8 cellular contexts compared by ENCODE assay signal in genomic region chr11:124114942-124115781, GRCh38. TPM values are rescaled to one million over a fixed set of nuclear protein-coding genes. Genes with fewer than 3 reads are reported as not detected.
A peak's percentile ranks its signal among the peaks of the same experiment; 100 is the strongest.
DNase-seq lines count a peak whose midpoint lies in the region; ATAC-seq and TF ChIP-seq lines count a peak whose summit lies in the region.

VWA5A (plus strand) TSS chr11:124115450; CDS start chr11:124117512, 2,062 bp downstream.

- peaks cover 16% of the 10 kb centered on the region for H3K27me3 Mint-ChIP-seq in activated T-helper 17 cell treated with anti-CD3 and anti-CD28 coated beads, Interleukin-2, amount 50 U/mL, for 72 hours
- peaks cover 3 to 19% of the 10 kb centered on the region in 2 donors for H3K27me3 Mint-ChIP-seq in natural killer cell (ENCODE audit: low read depth in 2 of 2)

- in situ Hi-C loops in Panc1 (cut with HindIII; ENCODE audit: low pct_unique_long_range_greater_than_20kb, low sequenced_read_pairs): no loop called here

- H3K4me3 ChIP-seq in Panc1 (ENCODE audit: low read depth in 2 of 2, low read length in 2 of 2): peak within 1 kb of the TSS; percentile 39 to 60

- H3K9me3 ChIP-seq in Panc1 (ENCODE audit: control insufficient read depth, insufficient read depth, low read depth, low read length): no peaks in the 10 kb centered on the region

- H3K4me1 ChIP-seq in Panc1 (ENCODE audit: control insufficient read depth, insufficient read depth, low read length): peaks cover 4% of the 10 kb centered on the region; the same call in 1 of the 2 replicates

- H3K36me3 ChIP-seq in Panc1 (ENCODE audit: control insufficient read depth, insufficient read depth, low read length): no peaks in the 10 kb centered on the region

- intact Hi-C loops in Panc1 (cut with micrococcal nuclease; ENCODE audit: unreplicated experiment) (no loop called here), natural killer cell (cut with micrococcal nuclease) (no loop called here)

- no peaks in the 10 kb centered on the region for H3K27me3 ChIP-seq in Panc1 (ENCODE audit: control insufficient read depth, insufficient read depth, low read length)

- peak; percentile 64 for DNase-seq in COR-L47 (lab: John Stamatoyannopoulos, UW)
- DNase-seq in Panc1 (ENCODE audit: low read depth, low spot score): peak; percentile 51
- peak; percentile 89 for DNase-seq in fibroblast of peridontal ligament (ENCODE audit: extremely low read depth)
- peak; percentile 44 for DNase-seq in natural killer cell
- peak; percentile 5 to 64 (median 42) for DNase-seq in stimulated activated naive CD4-positive, alpha-beta T cell (lab: John Stamatoyannopoulos, UW)

- H3K36me3 Mint-ChIP-seq in activated T-helper 17 cell treated with anti-CD3 and anti-CD28 coated beads, Interleukin-2, amount 50 U/mL, for 72 hours (ENCODE audit: low read depth): peaks cover 25% of the 10 kb centered on the region
- peaks cover 19% of the 10 kb centered on the region for H3K36me3 Mint-ChIP-seq in natural killer cell

- H3K4me1 Mint-ChIP-seq in activated T-helper 17 cell treated with anti-CD3 and anti-CD28 coated beads, Interleukin-2, amount 50 U/mL, for 72 hours: peaks cover 6% of the 10 kb centered on the region
- peaks cover 36 to 37% of the 10 kb centered on the region in 2 donors for H3K4me1 Mint-ChIP-seq in natural killer cell

- no peaks in the 10 kb centered on the region for H3K9me3 Mint-ChIP-seq in activated T-helper 17 cell treated with anti-CD3 and anti-CD28 coated beads, Interleukin-2, amount 50 U/mL, for 72 hours
- no peaks in the 10 kb centered on the region for H3K9me3 Mint-ChIP-seq in natural killer cell

- H3K4me3 Mint-ChIP-seq in activated T-helper 17 cell treated with anti-CD3 and anti-CD28 coated beads, Interleukin-2, amount 50 U/mL, for 72 hours: peak within 1 kb of the TSS; percentile 94
- peak within 1 kb of the TSS; percentile 96 for H3K4me3 Mint-ChIP-seq in natural killer cell

- CTCF ChIA-PET in Panc1 (lab: Charles Lee): no interaction called here

- H3K27ac ChIP-seq in Panc1 (ENCODE audit: low read length): no peak within 1 kb of the TSS; the same call in 1 of the 2 replicates

- POLR2A ChIA-PET in Panc1 (lab: Charles Lee): no interaction called here

- TF ChIP-seq CTCF in Panc1 (IDR thresholded peaks at IDR 0.05) (no peak), natural killer cell (IDR thresholded peaks at IDR 0.05) (no peak)

- ATAC-seq in GM19452 (IDR thresholded peaks at IDR 0.05; ENCODE audit: unreplicated experiment) (peak; percentile 100), HG03571 (IDR thresholded peaks at IDR 0.05; ENCODE audit: unreplicated experiment) (peak; percentile 100), Panc1 (peak; percentile 98), natural killer cell (peak; percentile 84 to 97 (median 95))
- ATAC-seq in activated T-helper 17 cell treated with anti-CD3 and anti-CD28 coated beads, Interleukin-2, amount 50 U/mL, for 72 hours (replicated peaks): peak; percentile 100

- H3K27ac Mint-ChIP-seq in activated T-helper 17 cell treated with anti-CD3 and anti-CD28 coated beads, Interleukin-2, amount 50 U/mL, for 72 hours: peak within 1 kb of the TSS; percentile 95
- H3K27ac Mint-ChIP-seq in natural killer cell: peak within 1 kb of the TSS; percentile 68 to 80

- no TSS peak for BruUV-seq in Panc1 (replicated peaks; lab: Mats Ljungman, UMichigan)

RNA-seq across cellular contexts. Expression of gene VWA5A, which starts in this region (rescaled TPM):
- 3.1 TPM for total RNA-seq in Panc1 (2021; ENCODE audit: unreplicated experiment)
- polyA plus RNA-seq in Panc1 (2012; ENCODE audit: insufficient read length): 2.7 TPM
- total RNA-seq in activated T-helper 17 cell treated with anti-CD3 and anti-CD28 coated beads, Interleukin-2, amount 50 U/mL, for 72 hours: 1 to 10 TPM; 5.3 to 6.3 TPM
- 10 to 100 TPM in 2 of 3 donors, 1 to 10 TPM in 1; 9.2 to 12.9 (median 11.8) TPM for total RNA-seq in natural killer cell
